Comparison of ENCODE assay signal across 28 cellular contexts in genomic region chr19:35461050-35461449, GRCh38. TPM values are rescaled to one million over a fixed set of nuclear protein-coding genes. Genes with fewer than 3 reads are reported as not detected.
DNase-seq lines count a peak whose midpoint lies in the region; ATAC-seq, FAIRE-seq and TF ChIP-seq lines count a peak whose summit lies in the region.
"Had no signal": no experiment of that assay in that cellular context is flagged by ENCODE, and none has a peak within 500 bp of the region (broad histone marks: within the 10 kb centered on the region; RNA-seq: fewer than 3 reads in every experiment).

No MANE protein-coding gene starts in this region.

- H3K27me3 Mint-ChIP-seq in activated naive CD4-positive, alpha-beta T cell treated with anti-CD3 and anti-CD28 coated beads, Interleukin-2, amount 10 ng/mL, durations not matched to agents 7 days and 5 days: peaks cover 28% of the 10 kb centered on the region
- H3K27me3 Mint-ChIP-seq in activated B cell treated with CpG ODN at 0.5 μM for 24 hours: no peaks in the 10 kb centered on the region
- no peaks in the 10 kb centered on the region for H3K27me3 Mint-ChIP-seq in natural killer cell (ENCODE audit: low read depth in 2 of 2)
- H3K27me3 Mint-ChIP-seq: CD4-positive, alpha-beta T cell; T-cell had no signal

- H3K27ac Mint-ChIP-seq in activated naive CD4-positive, alpha-beta T cell treated with anti-CD3 and anti-CD28 coated beads, Interleukin-2, amount 10 ng/mL, durations not matched to agents 7 days and 5 days: peak overlapping the region; percentile 67
- H3K27ac Mint-ChIP-seq in activated B cell treated with CpG ODN at 0.5 μM for 24 hours (peak overlapping the region; percentile 55), natural killer cell (peak overlapping the region; percentile 49 to 60)
- H3K27ac Mint-ChIP-seq: activated naive CD8-positive, alpha-beta T cell treated with anti-CD3 and anti-CD28 coated beads, Interleukin-2, amount 10 ng/mL, durations not matched to agents 7 days and 5 days; CD4-positive, alpha-beta T cell had no signal

- H3K36me3 Mint-ChIP-seq in activated naive CD4-positive, alpha-beta T cell treated with anti-CD3 and anti-CD28 coated beads, Interleukin-2, amount 10 ng/mL, durations not matched to agents 7 days and 5 days: peaks cover 6% of the 10 kb centered on the region
- H3K36me3 Mint-ChIP-seq in activated B cell treated with CpG ODN at 0.5 μM for 24 hours (ENCODE audit: low read depth) (no peaks in the 10 kb centered on the region), natural killer cell (no peaks in the 10 kb centered on the region)
- H3K36me3 Mint-ChIP-seq: activated naive CD8-positive, alpha-beta T cell treated with anti-CD3 and anti-CD28 coated beads, Interleukin-2, amount 10 ng/mL, durations not matched to agents 7 days and 5 days; T-cell had no signal

- H3F3A ChIP-seq in PC-9 (ENCODE audit: insufficient read depth, low read depth): no peaks in the 10 kb centered on the region

- H3K4me1 Mint-ChIP-seq in activated naive CD4-positive, alpha-beta T cell treated with anti-CD3 and anti-CD28 coated beads, Interleukin-2, amount 10 ng/mL, durations not matched to agents 7 days and 5 days: peaks cover 64% of the 10 kb centered on the region
- H3K4me1 Mint-ChIP-seq in activated B cell treated with CpG ODN at 0.5 μM for 24 hours (peaks cover 77% of the 10 kb centered on the region), natural killer cell (peaks cover 29 to 30% of the 10 kb centered on the region in 2 donors)

- no peaks in the 10 kb centered on the region for H3K9me2 ChIP-seq in PC-9 (ENCODE audit: insufficient read depth)

- H2AFZ ChIP-seq in PC-9: no peak overlapping the region

- intact Hi-C loops in activated B cell treated with CpG ODN at 0.5 μM for 24 hours (cut with micrococcal nuclease): loop anchor here (5.0 to 10.0 kb wide), 3 partner anchors 249 to 396 kb away; partner anchors contain the start of gene FXYD7
- intact Hi-C loops in natural killer cell (cut with micrococcal nuclease): loop anchor here (10.0 kb wide), 1 partner anchor 196 kb away; the partner anchor contains the start of gene USF2
- intact Hi-C loops in PC-9 (cut with micrococcal nuclease; ENCODE audit: unreplicated experiment): no loop called here

- no peak overlapping the region for H3K4me3 ChIP-seq in PC-9
- H3K4me3 ChIP-seq: SJSA1, skin epidermis, thoracic aorta had no signal

- no peaks in the 10 kb centered on the region for H3K9me3 ChIP-seq in PC-9 (ENCODE audit: insufficient read depth, low read depth)
- H3K9me3 ChIP-seq: SJSA1, thoracic aorta had no signal

- H3K4me2 ChIP-seq in PC-9: no peak overlapping the region
- H3K4me2 ChIP-seq: KMS-11 had no signal

- no peak for FAIRE-seq in GM19239 (lab: Jason Lieb, UNC)
- FAIRE-seq: astrocyte, H54, HTR-8/SVneo had no signal

- POLR2A ChIA-PET in activated B cell treated with CpG ODN at 0.5 μM for 24 hours (lab: Charles Lee): interaction anchor here (0.7 to 4.9 kb wide), 6 partner anchors 12 to 247 kb away, joined by 3 to 46 read pairs (median 6); partner anchors contain the start of genes CD22 and FFAR1
- POLR2A ChIA-PET in PC-9 (lab: Charles Lee; ENCODE audit: unreplicated experiment): no interaction called here

- H3K27ac ChIP-seq in PC-9: no peak overlapping the region
- H3K27ac ChIP-seq: KMS-11, SJSA1, skin epidermis, thoracic aorta had no signal

- TF ChIP-seq CTCF in activated B cell treated with CpG ODN at 0.5 μM for 24 hours (IDR thresholded peaks at IDR 0.05) (no peak), natural killer cell (IDR thresholded peaks at IDR 0.05) (no peak), PC-9 (conservative IDR thresholded peaks at IDR 0.05) (no peak)

- H4K20me1 ChIP-seq in PC-9 (ENCODE audit: insufficient read depth): no peaks in the 10 kb centered on the region

- CTCF ChIA-PET in activated naive CD4-positive, alpha-beta T cell treated with anti-CD3 and anti-CD28 coated beads, Interleukin-2, amount 10 ng/mL, durations not matched to agents 7 days and 5 days (lab: Charles Lee): interaction anchor here (1.5 to 3.9 kb wide), 2 partner anchors 8 to 108 kb away, joined by 5 to 24 read pairs; no protein-coding TSS in a partner anchor
- CTCF ChIA-PET in activated B cell treated with CpG ODN at 0.5 μM for 24 hours (lab: Charles Lee): interaction anchor here (1.6 kb wide), 1 partner anchor 146 kb away, joined by 3 read pairs; no protein-coding TSS in a partner anchor
- CTCF ChIA-PET in PC-9 (lab: Charles Lee): no interaction called here

- no peaks in the 10 kb centered on the region for H3K4me1 ChIP-seq in PC-9 (replicated peaks; ENCODE audit: insufficient read depth)
- H3K4me1 ChIP-seq: SJSA1 had no signal

- no peak for ATAC-seq in activated B cell treated with CpG ODN at 0.5 μM for 24 hours (ENCODE audit: low read depth)
- no peak for ATAC-seq in natural killer cell
- ATAC-seq in GM18858 (IDR thresholded peaks at IDR 0.05; ENCODE audit: unreplicated experiment): no peak
- ATAC-seq: T-cell had no signal

- no peak for DNase-seq in activated naive CD4-positive, alpha-beta T cell treated with anti-CD3 and anti-CD28 coated beads, Interleukin-2, amount 10 ng/mL, durations not matched to agents 7 days and 5 days
- no peak for DNase-seq in activated naive CD4-positive, alpha-beta T cell treated with Interleukin-2 at 50 U/mL for 16 hours
- DNase-seq in activated B cell treated with CpG ODN at 0.5 μM for 24 hours (no peak), natural killer cell (no peak), PC-9 (no peak), GM19239 (ENCODE audit: insufficient read length, low spot score) (no peak)
- DNase-seq: activated naive CD8-positive, alpha-beta T cell treated with anti-CD3 and anti-CD28 coated beads, Interleukin-2, amount 10 ng/mL, durations not matched to agents 7 days and 5 days; caudate nucleus; CD4-positive, alpha-beta T cell; dermis blood vessel endothelial cell; DMS53; GF-D8; islet precursor cell; NCI-H1694; NCI-H2171 treated with DMSO at 0.1 percent for 48 hours; NCI-H524; T-cell had no signal

- no peaks in the 10 kb centered on the region for H3K9me3 Mint-ChIP-seq in activated naive CD4-positive, alpha-beta T cell treated with anti-CD3 and anti-CD28 coated beads, Interleukin-2, amount 10 ng/mL, durations not matched to agents 7 days and 5 days
- H3K9me3 Mint-ChIP-seq in activated B cell treated with CpG ODN at 0.5 μM for 24 hours (no peaks in the 10 kb centered on the region), natural killer cell (no peaks in the 10 kb centered on the region)
- H3K9me3 Mint-ChIP-seq: activated naive CD8-positive, alpha-beta T cell treated with anti-CD3 and anti-CD28 coated beads, Interleukin-2, amount 10 ng/mL, durations not matched to agents 7 days and 5 days; CD4-positive, alpha-beta T cell; T-cell had no signal

- no peaks in the 10 kb centered on the region; the same call in 1 of the 2 replicates for H3K27me3 ChIP-seq in PC-9 (ENCODE audit: insufficient read depth, low read depth)
- H3K27me3 ChIP-seq: SJSA1 had no signal

- no TSS peak for BruUV-seq in PC-9 (replicated peaks; lab: Mats Ljungman, UMichigan)

- H3K4me3 Mint-ChIP-seq in activated naive CD4-positive, alpha-beta T cell treated with anti-CD3 and anti-CD28 coated beads, Interleukin-2, amount 10 ng/mL, durations not matched to agents 7 days and 5 days: peak overlapping the region; percentile 16
- H3K4me3 Mint-ChIP-seq in activated B cell treated with CpG ODN at 0.5 μM for 24 hours: peak overlapping the region; percentile 45
- H3K4me3 Mint-ChIP-seq in natural killer cell: peak overlapping the region; percentile 47
- H3K4me3 Mint-ChIP-seq: activated naive CD8-positive, alpha-beta T cell treated with anti-CD3 and anti-CD28 coated beads, Interleukin-2, amount 10 ng/mL, durations not matched to agents 7 days and 5 days; CD4-positive, alpha-beta T cell; T-cell had no signal

- no peaks in the 10 kb centered on the region for H3K79me2 ChIP-seq in PC-9 (ENCODE audit: low read depth)

- H3K36me3 ChIP-seq in PC-9 (ENCODE audit: low read depth): no peaks in the 10 kb centered on the region
- H3K36me3 ChIP-seq: SJSA1, thoracic aorta had no signal

RNA-seq across cellular contexts. Expression of gene FFAR2, which starts 13.0 kb away (rescaled TPM):
- total RNA-seq in activated B cell treated with CpG ODN at 0.5 μM for 24 hours (not detected in 2 replicates), natural killer cell (1 to 10 TPM in 2 of 3 donors, under 1 TPM in 1; 0.70 to 8.6 (median 1.6) TPM), PC-9 (2021) (not detected in 2 replicates)
- total RNA-seq: activated naive CD8-positive, alpha-beta T cell treated with anti-CD3 and anti-CD28 coated beads, Interleukin-2, amount 10 ng/mL, durations not matched to agents 7 days and 5 days; astrocyte; dermis blood vessel endothelial cell; fibroblast of lung; pulmonary artery endothelial cell; RPMI7951; SJSA1; T-cell had no signal

RNA-seq across cellular contexts. Expression of gene KRTDAP, which starts 29.2 kb away (rescaled TPM):
- total RNA-seq in activated B cell treated with CpG ODN at 0.5 μM for 24 hours: not detected in 2 replicates
- not detected for total RNA-seq in natural killer cell
- total RNA-seq in PC-9 (2021): not detected in 2 replicates
- total RNA-seq: activated naive CD8-positive, alpha-beta T cell treated with anti-CD3 and anti-CD28 coated beads, Interleukin-2, amount 10 ng/mL, durations not matched to agents 7 days and 5 days; astrocyte; CD4-positive, alpha-beta T cell; dermis blood vessel endothelial cell; fibroblast of lung; pulmonary artery endothelial cell; RPMI7951; SJSA1; T-cell had no signal

RNA-seq across cellular contexts. Expression of gene DMKN, which starts 52.4 kb away (rescaled TPM):
- total RNA-seq in activated B cell treated with CpG ODN at 0.5 μM for 24 hours (1.5 and 1.7 TPM in 2 replicates), natural killer cell (10 to 100 TPM; 10.7 to 15.3 (median 11.3) TPM), PC-9 (2021) (135 and 144 TPM in 2 replicates)
- total RNA-seq: CD4-positive, alpha-beta T cell; pulmonary artery endothelial cell; RPMI7951; SJSA1 had no signal
